23 cellular contexts compared by ENCODE assay signal in genomic region chr17:68570531-68570930, GRCh38. TPM values are rescaled to one million over a fixed set of nuclear protein-coding genes. Genes with fewer than 3 reads are reported as not detected.
"Had no signal": no experiment of that assay in that cellular context is flagged by ENCODE, and none has a peak within 500 bp of the region (broad histone marks: within the 10 kb centered on the region; RNA-seq: fewer than 3 reads in every experiment).

No MANE protein-coding gene starts in this region.

- H3K9me3 ChIP-seq: SK-N-SH had no signal

- DNase-seq: KBM-7, MV-4-11, NCI-H1048, NCI-H1105, NCI-H1417, NCI-H1436 treated with DMSO at 0.1 percent for 48 hours, NCI-H1694 treated with DMSO at 0.1 percent for 48 hours, NCI-H2029, NCI-H2081 treated with DMSO at 0.1 percent for 48 hours, NCI-H2171, NCI-H226, NCI-H446, NCI-H510A, NCI-H524 treated with DMSO at 0.1 percent for 48 hours, NCI-H69, NCI-H774, SHP77, SK-N-SH had no signal

- H3K9me2 ChIP-seq: SK-N-SH had no signal

- H3K9ac ChIP-seq: SK-N-SH had no signal

- H3K4me2 ChIP-seq: SK-N-SH had no signal

- H3K27ac ChIP-seq: RWPE1 had no signal

RNA-seq across cellular contexts. Expression of gene FAM20A, which starts 30.6 kb away (rescaled TPM):
- total RNA-seq: HT-29, LHCN-M2, MCF 10A, SK-MEL-5 had no signal
- polyA plus RNA-seq: SK-N-SH had no signal
